Comparison of ENCODE assay signal across 24 cellular contexts in the genomic region with DNA sequence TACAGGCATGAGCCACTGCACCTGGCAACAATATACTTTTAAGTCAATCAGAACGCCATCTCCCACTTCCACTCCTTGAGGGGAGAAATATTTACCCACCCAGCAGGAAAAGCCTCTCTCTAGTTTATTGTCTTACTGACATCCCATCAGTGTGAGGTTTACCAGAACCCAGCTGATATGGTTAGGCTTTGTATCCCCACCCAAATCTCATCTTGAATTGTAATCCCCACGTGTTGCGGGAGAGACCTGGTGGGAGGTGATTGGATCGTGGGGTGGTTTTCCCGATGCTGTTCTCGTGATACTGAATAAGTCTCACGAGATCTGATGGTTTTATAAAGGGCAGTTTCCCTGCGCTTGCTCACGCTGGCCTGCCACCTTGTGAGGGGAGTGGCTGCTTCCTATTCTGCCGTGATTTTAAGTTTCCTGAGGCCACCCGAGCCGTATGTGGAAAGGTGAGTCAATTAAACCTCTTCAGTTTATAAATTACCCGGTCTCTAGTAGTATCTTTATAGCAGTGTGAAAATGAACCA.
"Had no signal": no experiment of that assay in that cellular context is flagged by ENCODE, and none has a peak within 500 bp of the region (broad histone marks: within the 10 kb centered on the region; RNA-seq: fewer than 3 reads in every experiment).

No MANE protein-coding gene starts in this region.

- H3K36me3 ChIP-seq: gastrocnemius medialis, lower lobe of right lung, ovary, thyroid gland had no signal

- H3K4me1 ChIP-seq: gastrocnemius medialis, lower lobe of right lung, thyroid gland had no signal

- H3K4me3 ChIP-seq: gastrocnemius medialis, lower lobe of right lung, ovary, smooth muscle cell, thyroid gland had no signal

- H3K4me2 ChIP-seq: smooth muscle cell had no signal

- H3K9me3 ChIP-seq: gastrocnemius medialis, lower lobe of right lung, ovary, thyroid gland had no signal

- H3K27ac ChIP-seq: epithelial cell of prostate, gastrocnemius medialis, lower lobe of right lung, ovary, thyroid gland had no signal

- H3K9me3 Mint-ChIP-seq: natural killer cell; stimulated activated naive CD8-positive, alpha-beta T cell treated with anti-CD3 and anti-CD28 coated beads, Interleukin-15, amount 100 ng/mL, for 72 hours had no signal

- H3K27me3 ChIP-seq: gastrocnemius medialis, ovary, thyroid gland had no signal

- H3K27me3 Mint-ChIP-seq: stimulated activated naive CD8-positive, alpha-beta T cell treated with anti-CD3 and anti-CD28 coated beads, Interleukin-15, amount 100 ng/mL, for 72 hours had no signal

- H3K4me3 Mint-ChIP-seq: natural killer cell; stimulated activated naive CD8-positive, alpha-beta T cell treated with anti-CD3 and anti-CD28 coated beads, Interleukin-15, amount 100 ng/mL, for 72 hours had no signal

- H3K27ac Mint-ChIP-seq: natural killer cell; stimulated activated naive CD8-positive, alpha-beta T cell treated with anti-CD3 and anti-CD28 coated beads, Interleukin-15, amount 100 ng/mL, for 72 hours had no signal

- ATAC-seq: esophagus mucosa; gastrocnemius medialis; left ventricle myocardium superior; lower lobe of right lung; natural killer cell; sciatic nerve; stimulated activated naive CD8-positive, alpha-beta T cell treated with anti-CD3 and anti-CD28 coated beads, Interleukin-15, amount 100 ng/mL, for 72 hours had no signal

- DNase-seq: cortex of kidney; effector CD4-positive, alpha-beta T cell; foreskin fibroblast; gastrocnemius medialis; head of caudate nucleus; left ventricle myocardium superior; lower lobe of right lung; natural killer cell; occipital lobe; ovary; retina; stimulated activated CD4-positive, alpha-beta T cell treated with anti-CD3 and anti-CD28 coated beads, Interleukin-12 subunit alpha, Interleukin-12 subunit beta, amount 100 ng/mL, for 4 hours; stimulated activated CD4-positive, alpha-beta T cell treated with anti-CD3 and anti-CD28 coated beads, Interleukin-1b, Interleukin-23, amount 100 ng/mL, for 48 hours; stimulated activated CD4-positive, alpha-beta T cell treated with anti-CD3 and anti-CD28 coated beads, Interleukin-4, amount 100 ng/mL, for 1 hour; stimulated activated CD8-positive, alpha-beta memory T cell treated with anti-CD3 and anti-CD28 coated beads, Interleukin-4, amount 100 ng/mL, for 48 hours; stimulated activated naive CD4-positive, alpha-beta T cell; stimulated activated naive CD8-positive, alpha-beta T cell treated with anti-CD3 and anti-CD28 coated beads, Interleukin-15, amount 100 ng/mL, for 72 hours; thyroid gland; trophoblast cell had no signal

- H3K36me3 Mint-ChIP-seq: natural killer cell had no signal

- H3K4me1 Mint-ChIP-seq: natural killer cell; stimulated activated naive CD8-positive, alpha-beta T cell treated with anti-CD3 and anti-CD28 coated beads, Interleukin-15, amount 100 ng/mL, for 72 hours had no signal

- FAIRE-seq: keratinocyte had no signal
